In the genomic region with DNA sequence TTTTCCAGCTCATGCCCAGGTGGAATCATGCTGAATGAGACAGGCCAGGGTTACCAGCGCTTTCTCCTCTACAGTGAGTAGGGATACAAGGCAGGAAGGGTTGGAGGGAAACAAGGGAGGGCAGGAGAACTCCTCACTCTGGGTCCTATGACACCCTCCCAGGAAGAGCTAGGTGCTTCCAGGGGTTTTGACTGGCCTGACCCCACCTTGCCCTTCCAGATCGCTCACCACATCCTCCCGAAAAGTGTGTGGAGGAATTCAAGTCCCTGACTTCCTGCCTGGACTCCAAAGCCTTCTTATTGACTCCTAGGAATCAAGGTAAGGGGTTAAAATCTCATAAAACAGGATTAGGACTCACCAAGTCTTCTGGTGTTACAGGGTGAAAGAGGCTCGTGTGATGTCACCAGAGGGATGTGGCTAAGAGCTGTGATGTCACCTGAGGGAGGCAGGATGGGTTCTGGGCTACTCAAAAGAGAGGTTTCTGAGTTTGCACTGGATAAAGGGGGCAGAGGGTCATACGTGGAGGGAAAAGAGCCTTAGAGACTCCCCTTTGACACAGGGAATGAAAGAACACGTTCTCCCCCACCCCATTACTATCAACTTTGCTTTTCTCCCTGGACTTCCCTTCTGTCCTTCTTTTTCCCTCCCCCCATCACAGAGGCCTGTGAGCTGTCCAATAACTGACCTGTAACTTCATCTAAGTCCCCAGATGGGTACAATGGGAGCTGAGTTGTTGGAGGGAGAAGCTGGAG, we compare ENCODE assay signal across 13 cellular contexts. TPM values are rescaled to one million over a fixed set of nuclear protein-coding genes. Genes with fewer than 3 reads are reported as not detected.
A peak's percentile ranks its signal among the peaks of the same experiment; 100 is the strongest.
DNase-seq lines count a peak whose midpoint lies in the region; ATAC-seq and TF ChIP-seq lines count a peak whose summit lies in the region.
"Had no signal": no experiment of that assay in that cellular context is flagged by ENCODE, and none has a peak within 500 bp of the region (broad histone marks: within the 10 kb centered on the region; RNA-seq: fewer than 3 reads in every experiment).

No MANE protein-coding gene starts in this region.

- ATAC-seq in activated naive CD8-positive, alpha-beta T cell treated with anti-CD3 and anti-CD28 coated beads, Interleukin-2, amount 50 U/mL, for 24 hours = no peak
- ATAC-seq in GM21737 (IDR thresholded peaks at IDR 0.05; ENCODE audit: unreplicated experiment) (no peak), Right ventricle myocardium inferior (no peak), GM18867 (IDR thresholded peaks at IDR 0.05; ENCODE audit: unreplicated experiment) (no peak), GM18502 (IDR thresholded peaks at IDR 0.05; ENCODE audit: poor library complexity, unreplicated experiment) (no peak)
- ATAC-seq: gastrocnemius medialis, pancreas had no signal

- peaks cover 40% of the 10 kb centered on the region for H3K4me1 ChIP-seq in Caco-2

- H3K36me3 Mint-ChIP-seq in Caco-2 (ENCODE audit: insufficient read depth, unreplicated experiment) (peaks cover 66% of the 10 kb centered on the region), neural crest cell (ENCODE audit: low read depth) (no peaks in the 10 kb centered on the region)
- peaks cover 32% of the 10 kb centered on the region for H3K36me3 Mint-ChIP-seq in activated naive CD8-positive, alpha-beta T cell treated with anti-CD3 and anti-CD28 coated beads, Interleukin-2, amount 50 U/mL, for 24 hours (ENCODE audit: low read depth)

- TF ChIP-seq CTCF in Caco-2 (IDR thresholded peaks at IDR 0.05; ENCODE audit: insufficient read depth in 1 of 2, low read depth in 1 of 2, low read length in 1 of 2, severe bottlenecking in 1 of 2, unreplicated experiment in 1 of 2) = no peak
- no peak for TF ChIP-seq CTCF in neural crest cell (conservative IDR thresholded peaks at IDR 0.05)

- H3K4me1 Mint-ChIP-seq in Caco-2 (ENCODE audit: low read depth, unreplicated experiment) (peaks cover 41% of the 10 kb centered on the region), neural crest cell (peaks cover 50% of the 10 kb centered on the region)
- peaks cover 69% of the 10 kb centered on the region for H3K4me1 Mint-ChIP-seq in activated naive CD8-positive, alpha-beta T cell treated with anti-CD3 and anti-CD28 coated beads, Interleukin-2, amount 50 U/mL, for 24 hours

- H3K27me3 Mint-ChIP-seq in Caco-2 (ENCODE audit: insufficient read depth, unreplicated experiment) (no peaks in the 10 kb centered on the region), neural crest cell (ENCODE audit: low read depth) (peaks cover 4% of the 10 kb centered on the region)
- no peaks in the 10 kb centered on the region for H3K27me3 Mint-ChIP-seq in activated naive CD8-positive, alpha-beta T cell treated with anti-CD3 and anti-CD28 coated beads, Interleukin-2, amount 50 U/mL, for 24 hours

- intact Hi-C loops in Caco-2 (cut with micrococcal nuclease; ENCODE audit: unreplicated experiment) (no loop called here), Right ventricle myocardium inferior (cut with DNase I) (no loop called here)

- CTCF ChIA-PET in Caco-2 (lab: Charles Lee) = no interaction called here

- no peaks in the 10 kb centered on the region for H3K9me3 ChIP-seq in Caco-2
- H3K9me3 ChIP-seq: gastrocnemius medialis, pancreas had no signal

- DNase-seq in Caco-2 (no peak), NCI-H82 (lab: John Stamatoyannopoulos, UW) (peak; percentile 80), neural crest cell (ENCODE audit: low read depth, low spot score) (no peak), Right ventricle myocardium inferior (ENCODE audit: missing footprints) (no peak)
- no peak for DNase-seq in activated naive CD8-positive, alpha-beta T cell treated with anti-CD3 and anti-CD28 coated beads, Interleukin-2, amount 50 U/mL, for 24 hours
- DNase-seq: gastrocnemius medialis; NCI-H2171 treated with DMSO at 0.1 percent for 48 hours; pancreas; stimulated activated CD4-positive, alpha-beta T cell treated with anti-CD3 and anti-CD28 coated beads, Interleukin-2, amount 100 ng/mL, for 48 hours; substantia nigra had no signal

- BruUV-seq in Caco-2 (replicated peaks; lab: Mats Ljungman, UMichigan) = no TSS peak

- peak overlapping the region; percentile 57 for H3K4me3 Mint-ChIP-seq in Caco-2 (ENCODE audit: unreplicated experiment)
- peak overlapping the region; percentile 93 for H3K4me3 Mint-ChIP-seq in activated naive CD8-positive, alpha-beta T cell treated with anti-CD3 and anti-CD28 coated beads, Interleukin-2, amount 50 U/mL, for 24 hours
- H3K4me3 Mint-ChIP-seq in neural crest cell = peak overlapping the region; percentile 93

- POLR2A ChIA-PET in Caco-2 (lab: Charles Lee) = interaction anchor here (0.6 kb wide), 1 partner anchor 381 kb away, joined by 7 read pairs; no protein-coding TSS in a partner anchor

- peaks cover 9% of the 10 kb centered on the region for H3K36me3 ChIP-seq in Caco-2 (ENCODE audit: control insufficient read depth, insufficient read depth, low read length)
- H3K36me3 ChIP-seq: pancreas had no signal

- H3K9me3 Mint-ChIP-seq in Caco-2 (ENCODE audit: unreplicated experiment) (no peaks in the 10 kb centered on the region), neural crest cell (no peaks in the 10 kb centered on the region)
- H3K9me3 Mint-ChIP-seq in activated naive CD8-positive, alpha-beta T cell treated with anti-CD3 and anti-CD28 coated beads, Interleukin-2, amount 50 U/mL, for 24 hours = no peaks in the 10 kb centered on the region

- H3K27ac Mint-ChIP-seq in Caco-2 (ENCODE audit: unreplicated experiment) = peak overlapping the region; percentile 88
- H3K27ac Mint-ChIP-seq in activated naive CD8-positive, alpha-beta T cell treated with anti-CD3 and anti-CD28 coated beads, Interleukin-2, amount 50 U/mL, for 24 hours = peak overlapping the region; percentile 79
- no peak overlapping the region for H3K27ac Mint-ChIP-seq in neural crest cell (ENCODE audit: unreplicated experiment)

- H3K4me3 ChIP-seq in Caco-2 (ENCODE audit: low read depth, low read length) = no peak overlapping the region
- H3K4me3 ChIP-seq: gastrocnemius medialis had no signal

- H3K27me3 ChIP-seq in Caco-2 (replicated peaks; ENCODE audit: control insufficient read depth, insufficient read depth, low read length) = no peaks in the 10 kb centered on the region
- H3K27me3 ChIP-seq: gastrocnemius medialis, pancreas had no signal

RNA-seq across cellular contexts. Expression of a gene that starts 1.9 kb away (rescaled TPM):
- total RNA-seq in Caco-2 (2022) = 14.8 and 15.8 TPM in 2 replicates
- 3.8 and 4.2 TPM in 2 replicates for total RNA-seq in neural crest cell
- total RNA-seq in Right ventricle myocardium inferior = 0.87 TPM

RNA-seq across cellular contexts. Expression of a gene that starts 3.0 kb away (rescaled TPM):
- total RNA-seq in Caco-2 (2022) = 19.4 and 19.7 TPM in 2 replicates
- total RNA-seq in neural crest cell = 23.5 TPM in 2 replicates
- 17.0 TPM for total RNA-seq in Right ventricle myocardium inferior

RNA-seq across cellular contexts. Expression of a gene that starts 5.1 kb away (rescaled TPM):
- total RNA-seq in Caco-2 (2022) (354 and 376 TPM in 2 replicates), neural crest cell (439 and 459 TPM in 2 replicates), Right ventricle myocardium inferior (260 TPM)

RNA-seq across cellular contexts. Expression of a gene that starts 7.2 kb away (rescaled TPM):
- total RNA-seq in Caco-2 (2022) (20.3 TPM in 2 replicates), neural crest cell (16.8 and 17.6 TPM in 2 replicates), Right ventricle myocardium inferior (17.1 TPM)

RNA-seq across cellular contexts. Expression of a gene that starts 8.3 kb away (rescaled TPM):
- total RNA-seq in Caco-2 (2022) = 219 and 221 TPM in 2 replicates
- 185 and 188 TPM in 2 replicates for total RNA-seq in neural crest cell
- total RNA-seq in Right ventricle myocardium inferior = 97.3 TPM
